9 cellular contexts compared by ENCODE assay signal in the genomic region with DNA sequence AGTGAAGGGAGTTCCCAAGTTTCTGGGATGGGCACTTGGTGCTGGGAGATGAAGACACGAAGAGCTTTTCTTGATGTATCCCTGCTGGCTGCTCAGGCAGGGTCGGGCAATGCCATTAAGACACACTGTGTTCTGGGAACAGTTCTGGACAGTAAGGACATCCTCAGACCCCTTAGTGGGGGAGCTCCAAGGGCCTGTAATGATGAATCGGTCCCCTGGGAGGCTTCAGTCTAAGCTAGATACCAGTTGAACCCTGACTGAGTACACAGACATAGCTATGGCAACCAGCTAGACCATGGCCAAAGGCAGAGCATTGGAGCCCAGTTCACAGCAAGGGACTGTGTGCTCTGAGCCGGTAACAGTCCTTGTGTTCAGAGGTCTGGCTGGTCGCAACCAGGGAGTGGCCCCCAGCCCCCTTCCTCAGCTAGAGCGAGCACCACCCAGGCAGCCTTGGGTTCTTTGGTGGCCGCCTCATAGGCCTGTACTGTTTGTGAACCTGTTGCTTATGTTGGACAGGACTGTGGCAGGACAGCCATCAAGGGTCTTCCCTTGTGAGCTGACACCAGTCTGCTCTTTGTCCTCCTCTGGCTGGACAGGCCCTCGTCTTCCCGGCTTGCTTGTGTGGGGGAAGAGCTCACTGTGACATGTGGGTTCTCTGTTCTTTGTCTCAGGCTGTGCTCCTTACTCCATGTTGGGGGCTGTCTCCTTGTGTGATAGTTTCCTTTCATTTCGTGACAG. TPM values are rescaled to one million over a fixed set of nuclear protein-coding genes. Genes with fewer than 3 reads are reported as not detected.
DNase-seq lines count a peak whose midpoint lies in the region; ATAC-seq, FAIRE-seq and TF ChIP-seq lines count a peak whose summit lies in the region.
"Had no signal": no experiment of that assay in that cellular context is flagged by ENCODE, and none has a peak within 500 bp of the region (broad histone marks: within the 10 kb centered on the region; RNA-seq: fewer than 3 reads in every experiment).

No MANE protein-coding gene starts in this region.

- peaks cover 46 to 58% of the 10 kb centered on the region in 2 donors for H3K4me1 Mint-ChIP-seq in effector memory CD8-positive, alpha-beta T cell (ENCODE audit: low read depth in 2 of 2)
- peaks cover 45% of the 10 kb centered on the region for H3K4me1 Mint-ChIP-seq in neural crest cell

- H3K9me3 ChIP-seq in A549 = no peaks in the 10 kb centered on the region

- H3K27me3 Mint-ChIP-seq in effector memory CD8-positive, alpha-beta T cell = no peaks in the 10 kb centered on the region
- no peaks in the 10 kb centered on the region for H3K27me3 Mint-ChIP-seq in neural crest cell (ENCODE audit: low read depth)

- no peak overlapping the region for H3K4me3 ChIP-seq in A549

- H3K36me3 Mint-ChIP-seq in effector memory CD8-positive, alpha-beta T cell (ENCODE audit: insufficient read depth) = peaks cover 25% of the 10 kb centered on the region
- H3K36me3 Mint-ChIP-seq in neural crest cell (ENCODE audit: low read depth) = peaks cover 9% of the 10 kb centered on the region

- ATAC-seq in A549 (no peak), GM18907 (IDR thresholded peaks at IDR 0.05; ENCODE audit: unreplicated experiment) (no peak), GM18511 (IDR thresholded peaks at IDR 0.05; ENCODE audit: unreplicated experiment) (no peak)
- no peak for ATAC-seq in effector memory CD8-positive, alpha-beta T cell (replicated peaks)

- no peak for DNase-seq in A549 (ENCODE audit: low read depth in 1 of 2, low spot score in 1 of 2)
- DNase-seq in NCI-H69 (lab: John Stamatoyannopoulos, UW) = peak; percentile 88
- DNase-seq in effector memory CD8-positive, alpha-beta T cell = no peak
- DNase-seq in neural crest cell (ENCODE audit: low read depth, low spot score) = no peak
- DNase-seq in D721Med (ENCODE audit: insufficient read length, low spot score) = no peak
- no peak for DNase-seq in stimulated activated CD4-positive, alpha-beta T cell treated with anti-CD3 and anti-CD28 coated beads, Interleukin-4, amount 100 ng/mL, for 1 hour
- DNase-seq: NCI-H774 had no signal

- peak overlapping the region; percentile 91 to 93 for H3K27ac Mint-ChIP-seq in effector memory CD8-positive, alpha-beta T cell
- H3K27ac Mint-ChIP-seq in neural crest cell (ENCODE audit: unreplicated experiment) = peak overlapping the region; percentile 89

- H3K27ac ChIP-seq in A549 = peak overlapping the region; percentile 91 to 92

- no peak for TF ChIP-seq RAD21 in A549 (conservative IDR thresholded peaks at IDR 0.05 in 1 of 2, IDR thresholded peaks at IDR 0.05 in 1 of 2)

- TF ChIP-seq CTCF in A549 (IDR thresholded peaks at IDR 0.05) (no peak), neural crest cell (conservative IDR thresholded peaks at IDR 0.05) (no peak), D721Med (IDR thresholded peaks at IDR 0.05; ENCODE audit: insufficient read depth, missing control alignments) (no peak)

- TF ChIP-seq EP300 in A549 (IDR thresholded peaks at IDR 0.05) = no peak

- TF ChIP-seq POLR2A in A549 (IDR thresholded peaks at IDR 0.05; ENCODE audit: low read length) = no peak

- peaks cover 50% of the 10 kb centered on the region for H3K4me1 ChIP-seq in A549

- H3K9me3 Mint-ChIP-seq in effector memory CD8-positive, alpha-beta T cell = no peaks in the 10 kb centered on the region
- H3K9me3 Mint-ChIP-seq in neural crest cell = peaks cover 3% of the 10 kb centered on the region

- peak overlapping the region; percentile 63 for H3K4me2 ChIP-seq in A549

- CTCF ChIA-PET in A549 (lab: Yijun Ruan, JAX) = interaction anchor here (0.9 to 3.0 kb wide), 5 partner anchors 11 to 114 kb away, joined by 3 to 13 read pairs (median 3); no protein-coding TSS in a partner anchor

- POLR2A ChIA-PET in A549 (lab: Yijun Ruan, JAX) = interaction anchor here (1.6 to 3.2 kb wide), 2 partner anchors 25 to 37 kb away, joined by 5 to 20 read pairs; a partner anchor contains a TSS

- WGBS in A549 (ENCODE audit: missing lambda C conversion rate) = 81% methylated on average over 5 of the region's 10 CpGs

- peak overlapping the region; percentile 33 to 54 for H3K4me3 Mint-ChIP-seq in effector memory CD8-positive, alpha-beta T cell
- H3K4me3 Mint-ChIP-seq in neural crest cell = peak overlapping the region; percentile 1

- FAIRE-seq in A549 (lab: Jason Lieb, UNC) (no peak), D721Med (lab: Jason Lieb, UNC) (no peak)

TF ChIP-seq in A549, 52 proteins besides CTCF, POLR2A, EP300 and RAD21:
- no peak for TF ChIP-seq ESRRA (IDR thresholded peaks at IDR 0.05; ENCODE audit: borderline replicate concordance, low read length)
- TF ChIP-seq HEYL (CRISPR knock-in tag; IDR thresholded peaks at IDR 0.05) = no peak
- TF ChIP-seq, protein P1, sequence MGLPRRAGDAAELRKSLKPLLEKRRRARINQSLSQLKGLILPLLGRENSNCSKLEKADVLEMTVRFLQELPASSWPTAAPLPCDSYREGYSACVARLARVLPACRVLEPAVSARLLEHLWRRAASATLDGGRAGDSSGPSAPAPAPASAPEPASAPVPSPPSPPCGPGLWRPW (IDR thresholded peaks at IDR 0.05) = no peak
- no peak for TF ChIP-seq KDM1A (IDR thresholded peaks at IDR 0.05; ENCODE audit: low read depth)
- no peak for TF ChIP-seq FOSB (CRISPR knock-in tag; IDR thresholded peaks at IDR 0.05)
- no peak for TF ChIP-seq ZC3H11A (IDR thresholded peaks at IDR 0.05)
- no peak for TF ChIP-seq ZNF302 (CRISPR knock-in tag; IDR thresholded peaks at IDR 0.05)

RNA-seq across cellular contexts. Expression of a gene that starts 25.0 kb away (rescaled TPM):
- polyA plus RNA-seq in A549 (2011; rRNA removed) (10.7 and 11.3 TPM in 2 replicates), A549 (2017; fragmentation: RNase III; extraction: RNeasy Plus Mini Kit Qiagen cat#74134 plus additional on column Dnase treatment) (29.7 to 32.6 TPM (median 30.5 TPM) in 3 replicates)
- polyA plus RNA-seq in A549 (2012; cell fraction: cytosol; rRNA removed) = 30.4 and 35.0 TPM in 2 replicates
- 151 and 195 TPM in 2 replicates for polyA plus RNA-seq in A549 (2012; cell fraction: nucleus; rRNA removed)
- 26.3 and 29.6 TPM in 2 replicates for polyA minus RNA-seq in A549 (2011; rRNA and poly(A)+ RNA removed)
- 78.6 and 84.5 TPM in 2 replicates for total RNA-seq in neural crest cell

RNA-seq across cellular contexts. Expression of a gene that starts 36.8 kb away (rescaled TPM):
- polyA plus RNA-seq in A549 (2011; rRNA removed) (11.7 and 13.9 TPM in 2 replicates), A549 (2017; fragmentation: RNase III; extraction: RNeasy Plus Mini Kit Qiagen cat#74134 plus additional on column Dnase treatment) (10.5 to 12.1 TPM (median 11.7 TPM) in 3 replicates)
- 11.7 and 16.0 TPM in 2 replicates for polyA plus RNA-seq in A549 (2012; cell fraction: cytosol; rRNA removed)
- polyA plus RNA-seq in A549 (2012; cell fraction: nucleus; rRNA removed) = 30.3 and 36.6 TPM in 2 replicates
- polyA minus RNA-seq in A549 (2011; rRNA and poly(A)+ RNA removed) = 18.8 and 20.2 TPM in 2 replicates
- 42.5 and 48.9 TPM in 2 replicates for total RNA-seq in neural crest cell
